Comparison of ENCODE assay signal across 24 cellular contexts in genomic region chr6:139510040-139510815, GRCh38.
A peak's percentile ranks its signal among the peaks of the same experiment; 100 is the strongest.
DNase-seq lines count a peak whose midpoint lies in the region; ATAC-seq and TF ChIP-seq lines count a peak whose summit lies in the region.
"Had no signal": no experiment of that assay in that cellular context is flagged by ENCODE, and none has a peak within 500 bp of the region (broad histone marks: within the 10 kb centered on the region; RNA-seq: fewer than 3 reads in every experiment).

No MANE protein-coding gene starts in this region.

- H3K27ac Mint-ChIP-seq in activated naive CD8-positive, alpha-beta T cell treated with anti-CD3 and anti-CD28 coated beads, Interleukin-2, amount 50 U/mL, for 24 hours: no peak overlapping the region
- H3K27ac Mint-ChIP-seq: activated naive CD4-positive, alpha-beta T cell treated with anti-CD3 and anti-CD28 coated beads, Interleukin-2, amount 50 U/mL, for 24 hours; activated T-helper 17 cell treated with anti-CD3 and anti-CD28 coated beads, Interleukin-2, amount 50 U/mL, for 72 hours; nephron; stimulated activated naive B cell treated with anti-CD40 and anti-IgM and Interleukin-4, amounts not matched to agents 10 μg/mL and 1 μg/mL and 100 μg/mL, for 72 hours; T-cell had no signal

- no peaks in the 10 kb centered on the region for H3K9me3 ChIP-seq in heart left ventricle
- H3K9me3 ChIP-seq in subcutaneous abdominal adipose tissue (ENCODE audit: control insufficient read depth in 5 of 5, low read length in 5 of 5): no peaks in the 10 kb centered on the region
- H3K9me3 ChIP-seq: mucosa of descending colon, SJCRH30, upper lobe of right lung had no signal

- H3K9ac ChIP-seq in subcutaneous abdominal adipose tissue (ENCODE audit: low read length in 5 of 5): no peak overlapping the region

- peaks cover 0 to 2% (median 0%) of the 10 kb centered on the region in 12 donors for H3K4me1 ChIP-seq in heart left ventricle
- peaks cover 0 to 29% (median 16%) of the 10 kb centered on the region in 5 donors for H3K4me1 ChIP-seq in subcutaneous abdominal adipose tissue (ENCODE audit: control insufficient read depth in 5 of 5, insufficient read depth in 5 of 5, low read length in 5 of 5)
- H3K4me1 ChIP-seq: upper lobe of right lung had no signal

- no peaks in the 10 kb centered on the region for H3K36me3 Mint-ChIP-seq in activated naive CD8-positive, alpha-beta T cell treated with anti-CD3 and anti-CD28 coated beads, Interleukin-2, amount 50 U/mL, for 24 hours (ENCODE audit: low read depth)
- H3K36me3 Mint-ChIP-seq: activated naive CD4-positive, alpha-beta T cell treated with anti-CD3 and anti-CD28 coated beads, Interleukin-2, amount 50 U/mL, for 24 hours; stimulated activated naive B cell treated with anti-CD40 and anti-IgM and Interleukin-4, amounts not matched to agents 10 μg/mL and 1 μg/mL and 100 μg/mL, for 72 hours; T-cell had no signal

- H3K27ac ChIP-seq in heart left ventricle (peak overlapping the region in 9 of 12 donors; percentile 12 to 53 (median 38)), subcutaneous abdominal adipose tissue (ENCODE audit: low read depth, low read length) (peak overlapping the region; percentile 38)
- H3K27ac ChIP-seq: brain microvascular endothelial cell, SJCRH30, upper lobe of right lung, WERI-Rb-1 had no signal

- no peak for TF ChIP-seq POLR2A in heart left ventricle (IDR thresholded peaks at IDR 0.05)

- TF ChIP-seq CTCF in heart left ventricle (IDR thresholded peaks at IDR 0.05): no peak

- H3K27me3 Mint-ChIP-seq in activated naive CD8-positive, alpha-beta T cell treated with anti-CD3 and anti-CD28 coated beads, Interleukin-2, amount 50 U/mL, for 24 hours: peaks cover 2% of the 10 kb centered on the region
- H3K27me3 Mint-ChIP-seq: activated T-helper 17 cell treated with anti-CD3 and anti-CD28 coated beads, Interleukin-2, amount 50 U/mL, for 72 hours; stimulated activated naive B cell treated with anti-CD40 and anti-IgM and Interleukin-4, amounts not matched to agents 10 μg/mL and 1 μg/mL and 100 μg/mL, for 72 hours; T-cell had no signal

- DNase-seq in NCI-H2171 treated with DMSO at 0.1 percent for 48 hours (lab: John Stamatoyannopoulos, UW) (peak; percentile 46), NCI-H2171 (lab: John Stamatoyannopoulos, UW) (no peak), heart left ventricle (peak in 4 of 5 donors; percentile 32 to 54 (median 41)), myocyte (ENCODE audit: low read depth) (peak; percentile 32), NCI-H2081 (lab: John Stamatoyannopoulos, UW) (no peak), A172 (ENCODE audit: low spot score) (no peak)
- no peak for DNase-seq in activated naive CD8-positive, alpha-beta T cell treated with anti-CD3 and anti-CD28 coated beads, Interleukin-2, amount 50 U/mL, for 24 hours
- DNase-seq: activated CD4-positive, alpha-beta T cell treated with anti-CD3 and anti-CD28 coated beads for 4 hours; amygdala; brain microvascular endothelial cell; mucosa of descending colon; NCI-H1417 treated with DMSO at 0.1 percent for 48 hours; NCI-H82; posterior cingulate gyrus; stimulated activated naive B cell treated with anti-CD40 and anti-IgM and Interleukin-4, amounts not matched to agents 10 μg/mL and 1 μg/mL and 100 μg/mL, for 72 hours; T-cell; upper lobe of right lung; WERI-Rb-1 had no signal

- intact Hi-C loops in heart left ventricle (cut with DNase I): loop anchor here in 3 of 10 donors (1.0 to 10.0 kb wide), 3 partner anchors 135 to 245 kb away; partner anchors contain the start of gene CITED2 (in 1 of the 3)

- H3K4me3 Mint-ChIP-seq in activated naive CD8-positive, alpha-beta T cell treated with anti-CD3 and anti-CD28 coated beads, Interleukin-2, amount 50 U/mL, for 24 hours: no peak overlapping the region
- H3K4me3 Mint-ChIP-seq: activated naive CD4-positive, alpha-beta T cell treated with anti-CD3 and anti-CD28 coated beads, Interleukin-2, amount 50 U/mL, for 24 hours; activated T-helper 17 cell treated with anti-CD3 and anti-CD28 coated beads, Interleukin-2, amount 50 U/mL, for 72 hours; nephron; stimulated activated naive B cell treated with anti-CD40 and anti-IgM and Interleukin-4, amounts not matched to agents 10 μg/mL and 1 μg/mL and 100 μg/mL, for 72 hours; T-cell had no signal

- H3K36me3 ChIP-seq in heart left ventricle (no peaks in the 10 kb centered on the region), subcutaneous abdominal adipose tissue (ENCODE audit: control insufficient read depth in 5 of 5, insufficient read depth in 5 of 5, low read length in 5 of 5) (no peaks in the 10 kb centered on the region)
- H3K36me3 ChIP-seq: brain microvascular endothelial cell, SJCRH30, upper lobe of right lung, WERI-Rb-1 had no signal

- WGBS in heart left ventricle, 4 donors: 44 to 54% (median 51%) methylated on average over 9 of the region's 9 CpGs

- peaks cover 2% of the 10 kb centered on the region for H3K4me1 Mint-ChIP-seq in activated naive CD8-positive, alpha-beta T cell treated with anti-CD3 and anti-CD28 coated beads, Interleukin-2, amount 50 U/mL, for 24 hours
- H3K4me1 Mint-ChIP-seq: activated naive CD4-positive, alpha-beta T cell treated with anti-CD3 and anti-CD28 coated beads, Interleukin-2, amount 50 U/mL, for 24 hours; stimulated activated naive B cell treated with anti-CD40 and anti-IgM and Interleukin-4, amounts not matched to agents 10 μg/mL and 1 μg/mL and 100 μg/mL, for 72 hours had no signal

- peak; percentile 98 to 100 (median 99) for ATAC-seq in heart left ventricle
- no peak for ATAC-seq in activated naive CD8-positive, alpha-beta T cell treated with anti-CD3 and anti-CD28 coated beads, Interleukin-2, amount 50 U/mL, for 24 hours
- ATAC-seq: activated T-helper 17 cell treated with anti-CD3 and anti-CD28 coated beads, Interleukin-2, amount 50 U/mL, for 72 hours; mucosa of descending colon; stimulated activated naive B cell treated with anti-CD40 and anti-IgM and Interleukin-4, amounts not matched to agents 10 μg/mL and 1 μg/mL and 100 μg/mL, for 72 hours; T-cell; upper lobe of right lung had no signal

- H3K27me3 ChIP-seq in heart left ventricle (no peaks in the 10 kb centered on the region), subcutaneous abdominal adipose tissue (ENCODE audit: control insufficient read depth in 5 of 5, insufficient read depth in 4 of 5, low read length in 5 of 5) (no peaks in the 10 kb centered on the region)
- H3K27me3 ChIP-seq: brain microvascular endothelial cell, SJCRH30, upper lobe of right lung had no signal

- no peaks in the 10 kb centered on the region for H3K9me3 Mint-ChIP-seq in activated naive CD8-positive, alpha-beta T cell treated with anti-CD3 and anti-CD28 coated beads, Interleukin-2, amount 50 U/mL, for 24 hours
- H3K9me3 Mint-ChIP-seq: activated naive CD4-positive, alpha-beta T cell treated with anti-CD3 and anti-CD28 coated beads, Interleukin-2, amount 50 U/mL, for 24 hours; activated T-helper 17 cell treated with anti-CD3 and anti-CD28 coated beads, Interleukin-2, amount 50 U/mL, for 72 hours; nephron; stimulated activated naive B cell treated with anti-CD40 and anti-IgM and Interleukin-4, amounts not matched to agents 10 μg/mL and 1 μg/mL and 100 μg/mL, for 72 hours; T-cell had no signal

- H3K4me3 ChIP-seq in heart left ventricle: peak overlapping the region in 1 of 12 donors; percentile 19
- H3K4me3 ChIP-seq in subcutaneous abdominal adipose tissue (ENCODE audit: low read depth in 1 of 5, low read length in 5 of 5): no peak overlapping the region
- H3K4me3 ChIP-seq: lung, mucosa of descending colon, SJCRH30, upper lobe of right lung had no signal

Comparison
In these comparisons a context has a peak if more than half of its experiments do, and no peak if none do; other contexts are left out.
1. DNase-seq: peak in NCI-H2171 treated with DMSO at 0.1 percent for 48 hours (single experiment), heart left ventricle (4 of 5) and myocyte (single experiment); none in NCI-H2171 (single experiment), NCI-H2081 (0 of 2), activated naive CD8-positive, alpha-beta T cell treated with anti-CD3 and anti-CD28 coated beads, Interleukin-2, amount 50 U/mL, for 24 hours (single experiment) and A172 (single experiment).